In the genomic region with DNA sequence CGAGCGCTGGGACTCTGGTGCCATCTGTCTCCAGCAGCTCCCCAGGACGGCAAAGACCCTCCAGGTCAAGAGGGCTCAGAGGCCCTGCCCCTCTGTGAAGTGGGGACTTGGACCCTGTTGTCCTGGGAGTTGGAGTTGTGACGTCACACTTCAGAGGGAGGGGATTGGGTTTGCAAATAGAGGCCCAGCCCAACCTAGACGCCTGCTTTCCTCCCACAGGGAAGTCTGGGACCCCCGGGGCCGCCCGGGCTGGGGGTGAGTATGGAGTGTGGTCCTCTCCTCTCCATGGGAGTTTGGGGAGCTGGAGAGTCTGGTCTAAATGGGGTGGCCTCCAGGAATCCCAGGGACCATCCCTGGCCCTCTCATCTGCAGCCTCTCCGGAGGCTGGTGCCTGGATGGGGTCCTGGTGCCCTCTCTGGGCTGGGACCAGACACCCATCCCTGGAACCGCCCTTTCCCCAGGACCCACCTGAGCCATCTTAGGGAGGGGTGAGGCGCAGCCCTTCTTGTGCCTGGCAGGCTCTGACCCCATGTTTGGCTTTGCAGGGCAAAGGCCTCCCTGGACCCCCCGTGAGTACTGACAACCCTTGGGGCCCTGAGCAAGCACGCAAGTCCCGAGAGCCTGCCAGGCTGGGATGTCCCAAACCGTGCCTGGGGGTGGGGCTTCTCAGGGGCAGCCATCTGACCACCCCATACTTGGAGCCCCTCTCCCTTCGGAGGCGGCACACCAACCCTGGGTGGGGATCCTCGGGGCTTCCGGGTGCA, we compare ENCODE assay signal across 20 cellular contexts. TPM values are rescaled to one million over a fixed set of nuclear protein-coding genes. Genes with fewer than 3 reads are reported as not detected.
"Had no signal": no experiment of that assay in that cellular context is flagged by ENCODE, and none has a peak within 500 bp of the region (broad histone marks: within the 10 kb centered on the region; RNA-seq: fewer than 3 reads in every experiment).

No MANE protein-coding gene starts in this region.

- H3K79me2 ChIP-seq: parathyroid adenoma had no signal

- H3K27ac ChIP-seq: esophagus muscularis mucosa, gastrocnemius medialis, neural progenitor cell, parathyroid adenoma, prostate gland, spleen, thoracic aorta had no signal

- H3K36me3 ChIP-seq: esophagus muscularis mucosa, gastrocnemius medialis, heart right ventricle, neural progenitor cell, prostate gland, spleen, thoracic aorta had no signal

- H3K9me3 ChIP-seq: esophagus muscularis mucosa, gastrocnemius medialis, heart right ventricle, prostate gland, spleen, thoracic aorta had no signal

- H3K9ac ChIP-seq: neural progenitor cell, parathyroid adenoma had no signal

- H2AFZ ChIP-seq: neural progenitor cell, parathyroid adenoma had no signal

- H3K4me3 ChIP-seq: esophagus muscularis mucosa, gastrocnemius medialis, heart right ventricle, lung, neural progenitor cell, prostate gland, spleen, thoracic aorta had no signal

- H3K4me2 ChIP-seq: neural progenitor cell had no signal

- DNase-seq: cortex of kidney; effector memory CD4-positive, alpha-beta T cell; gastrocnemius medialis; heart right ventricle; left cardiac atrium; left ventricle myocardium superior; mesenchymal stem cell; occipital lobe; spleen; stimulated activated CD4-positive, alpha-beta T cell treated with anti-CD3 and anti-CD28 coated beads, Interleukin-15, amount 100 ng/mL, for 24 hours; stimulated activated CD4-positive, alpha-beta T cell treated with anti-CD3 and anti-CD28 coated beads, Interleukin-1b, Interleukin-23, amount 100 ng/mL, for 48 hours; stimulated activated CD4-positive, alpha-beta T cell treated with anti-CD3 and anti-CD28 coated beads, Interleukin-4, amount 100 ng/mL, for 24 hours; trophoblast cell had no signal

RNA-seq across cellular contexts. Expression of a gene that starts 4.3 kb away (rescaled TPM):
- total RNA-seq: natural killer cell treated with Interleukin-12 subunit alpha and Interleukin-12 subunit beta and Interleukin-15 and Interleukin-18, amount 100 ng/mL, for 72 hours had no signal
